Comparison of ENCODE assay signal across 23 cellular contexts in genomic region chr17:3038941-3039340, GRCh38. TPM values are rescaled to one million over a fixed set of nuclear protein-coding genes. Genes with fewer than 3 reads are reported as not detected.
A peak's percentile ranks its signal among the peaks of the same experiment; 100 is the strongest.
DNase-seq lines count a peak whose midpoint lies in the region; ATAC-seq and TF ChIP-seq lines count a peak whose summit lies in the region.
"Had no signal": no experiment of that assay in that cellular context is flagged by ENCODE, and none has a peak within 500 bp of the region (broad histone marks: within the 10 kb centered on the region; RNA-seq: fewer than 3 reads in every experiment).

No MANE protein-coding gene starts in this region.

- POLR2A ChIA-PET in PC-3 (lab: Charles Lee; ENCODE audit: unreplicated experiment), result no interaction called here

- H3K27me3 ChIP-seq in kidney epithelial cell (ENCODE audit: control insufficient read depth, insufficient read depth, low read length) (peaks cover 4% of the 10 kb centered on the region), PC-3 (ENCODE audit: low read length) (no peaks in the 10 kb centered on the region)
- H3K27me3 ChIP-seq: body of pancreas, Peyer's patch had no signal

- no peaks in the 10 kb centered on the region for H4K20me1 ChIP-seq in PC-3 (ENCODE audit: low read length)

- no TSS peak for BruUV-seq in PC-3 (replicated peaks; lab: Mats Ljungman, UMichigan)

- H3K9me3 ChIP-seq in PC-3 (ENCODE audit: low read length), result no peaks in the 10 kb centered on the region
- H3K9me3 ChIP-seq: thoracic aorta had no signal

- H3F3A ChIP-seq in PC-3 (ENCODE audit: low read length, unreplicated experiment), result no peaks in the 10 kb centered on the region

- H3K9me2 ChIP-seq in PC-3 (replicated peaks; ENCODE audit: low read length), result no peaks in the 10 kb centered on the region

- no peak overlapping the region for H3K9ac ChIP-seq in PC-3 (ENCODE audit: low read length)

- no peaks in the 10 kb centered on the region for H3K4me1 ChIP-seq in PC-3 (ENCODE audit: insufficient read depth, low read length)
- H3K4me1 ChIP-seq: body of pancreas, heart left ventricle, Peyer's patch had no signal

- peak; percentile 0 for DNase-seq in stimulated activated CD4-positive, alpha-beta T cell treated with anti-CD3 and anti-CD28 coated beads, Interleukin-4, amount 100 ng/mL, for 24 hours
- no peak for DNase-seq in stimulated activated CD4-positive, alpha-beta T cell treated with anti-CD3 and anti-CD28 coated beads, Interleukin-2, amount 100 ng/mL, for 24 hours
- no peak for DNase-seq in kidney epithelial cell (ENCODE audit: low read depth)
- no peak for DNase-seq in omental fat pad (ENCODE audit: low spot score)
- DNase-seq in MV-4-11 (lab: John Stamatoyannopoulos, UW), result no peak
- DNase-seq in DMS 273 treated with DMSO at 0.1 percent for 48 hours (lab: John Stamatoyannopoulos, UW), result no peak
- no peak for DNase-seq in PC-3
- DNase-seq: activated naive CD8-positive, alpha-beta T cell treated with anti-CD3 and anti-CD28 coated beads, Interleukin-2, amount 10 ng/mL, durations not matched to agents 7 days and 5 days; body of pancreas; CD4-positive, alpha-beta T cell; heart left ventricle; NCI-H187 had no signal

- intact Hi-C loops in PC-3 (cut with micrococcal nuclease), result no loop called here

- no peak overlapping the region for H3K4me3 ChIP-seq in kidney epithelial cell (ENCODE audit: low read depth, low read length)
- H3K4me3 ChIP-seq in PC-3 (ENCODE audit: low read length), result no peak overlapping the region
- H3K4me3 ChIP-seq: body of pancreas, heart left ventricle, K562, Peyer's patch, thoracic aorta had no signal

- no peak overlapping the region for H2AFZ ChIP-seq in PC-3 (ENCODE audit: low read length)

- H3K27ac ChIP-seq in PC-3 (ENCODE audit: low read length), result no peak overlapping the region
- H3K27ac ChIP-seq: body of pancreas, heart left ventricle, Peyer's patch, thoracic aorta had no signal

- H3K79me2 ChIP-seq in PC-3 (ENCODE audit: low read length), result no peaks in the 10 kb centered on the region

- H3K36me3 ChIP-seq in kidney epithelial cell (ENCODE audit: control insufficient read depth, insufficient read depth, low read length) (no peaks in the 10 kb centered on the region), PC-3 (ENCODE audit: low read depth, low read length) (no peaks in the 10 kb centered on the region)
- H3K36me3 ChIP-seq: heart left ventricle, Peyer's patch, thoracic aorta had no signal

- TF ChIP-seq CTCF in kidney epithelial cell (IDR thresholded peaks at IDR 0.05; ENCODE audit: insufficient read depth, low read length, poor library complexity, severe bottlenecking) (peak; percentile 17), omental fat pad (IDR thresholded peaks at IDR 0.05) (no peak), PC-3 (conservative IDR thresholded peaks at IDR 0.05; ENCODE audit: low read depth, low read length) (no peak)

- H3K4me2 ChIP-seq in PC-3 (ENCODE audit: low read length), result no peak overlapping the region

- peak; percentile 20; the same call in 1 of the 3 replicates for ATAC-seq in SK-N-SH treated with all-trans-retinoic acid at 6 μM for 48 hours
- ATAC-seq in omental fat pad (ENCODE audit: low FRiP score), result no peak
- ATAC-seq in PC-3, result no peak
- ATAC-seq: body of pancreas; heart left ventricle; K562; sciatic nerve; stimulated activated effector memory CD8-positive, alpha-beta T cell treated with anti-CD3 and anti-CD28 coated beads, Interleukin-12 subunit alpha, Interleukin-12 subunit beta, amount 100 ng/mL, for 72 hours had no signal

- CTCF ChIA-PET in PC-3 (lab: Charles Lee), result no interaction called here

TF ChIP-seq in SK-N-SH treated with all-trans-retinoic acid at 6 μM for 48 hours, 23 proteins besides CTCF, POLR2A, EP300 and RAD21:
- TF ChIP-seq ARNTL (CRISPR knock-in tag; IDR thresholded peaks at IDR 0.05; ENCODE audit: borderline replicate concordance, low read depth), result no peak
- no peak for TF ChIP-seq ZNF565 (CRISPR knock-in tag; conservative IDR thresholded peaks at IDR 0.05; ENCODE audit: low read depth)
- no peak for TF ChIP-seq BACH2 (CRISPR knock-in tag; IDR thresholded peaks at IDR 0.05; ENCODE audit: borderline replicate concordance)
- TF ChIP-seq GLIS3 (CRISPR knock-in tag; IDR thresholded peaks at IDR 0.05), result no peak
- TF ChIP-seq ISL1 (CRISPR knock-in tag; IDR thresholded peaks at IDR 0.05), result no peak
- no peak for TF ChIP-seq CSDC2 (CRISPR knock-in tag; IDR thresholded peaks at IDR 0.05)
- TF ChIP-seq CREB5 (CRISPR knock-in tag; IDR thresholded peaks at IDR 0.05; ENCODE audit: low read depth), result no peak
- no peak for TF ChIP-seq OSR1 (CRISPR knock-in tag; IDR thresholded peaks at IDR 0.05)
- TF ChIP-seq CSRNP3 (CRISPR knock-in tag; IDR thresholded peaks at IDR 0.05), result no peak

RNA-seq across cellular contexts. Expression of gene OR1D5, which starts 24.5 kb away (rescaled TPM):
- total RNA-seq in kidney epithelial cell (not detected in 2 replicates), omental fat pad (not detected), PC-3 (2014; rRNA removed) (not detected in 2 replicates)
- total RNA-seq: activated naive CD8-positive, alpha-beta T cell treated with anti-CD3 and anti-CD28 coated beads, Interleukin-2, amount 10 ng/mL, durations not matched to agents 7 days and 5 days; body of pancreas; CD4-positive, alpha-beta T cell; H1; heart left ventricle; K562; lung microvascular endothelial cell; NCI-H460; osteoblast; Peyer's patch; sciatic nerve; SK-MEL-5; thoracic aorta had no signal
